ENCODE assay signal across 8 cellular contexts in genomic region chr3:170909129-170909903, GRCh38. TPM values are rescaled to one million over a fixed set of nuclear protein-coding genes. Genes with fewer than 3 reads are reported as not detected.
DNase-seq lines count a peak whose midpoint lies in the region; ATAC-seq, FAIRE-seq and TF ChIP-seq lines count a peak whose summit lies in the region.

No MANE protein-coding gene starts in this region.

- TF ChIP-seq CTCF in AG09309 (IDR thresholded peaks at IDR 0.05; ENCODE audit: control insufficient read depth, insufficient read depth, low read depth, low read length, missing control alignments) (no peak), bronchial epithelial cell (IDR thresholded peaks at IDR 0.05; ENCODE audit: insufficient read depth, low read length, severe bottlenecking) (no peak)

- H3K36me3 ChIP-seq in bronchial epithelial cell (ENCODE audit: control insufficient read depth, insufficient read depth, low read length) (no peaks in the 10 kb centered on the region), muscle layer of duodenum (ENCODE audit: control insufficient read depth in 1 of 2, insufficient read depth in 2 of 2, low read length in 2 of 2) (no peaks in the 10 kb centered on the region)

- ATAC-seq in HG02623 (IDR thresholded peaks at IDR 0.05; ENCODE audit: unreplicated experiment) (no peak), HG02642 (IDR thresholded peaks at IDR 0.05; ENCODE audit: poor library complexity, unreplicated experiment) (no peak)

- no peaks in the 10 kb centered on the region for H3K27me3 ChIP-seq in bronchial epithelial cell (ENCODE audit: control insufficient read depth, insufficient read depth, low read length)
- no peaks in the 10 kb centered on the region for H3K27me3 ChIP-seq in muscle layer of duodenum (ENCODE audit: low read depth, low read length)

- H3K4me3 ChIP-seq in AG09309 (ENCODE audit: control insufficient read depth, low read depth, low read length) (no peak overlapping the region), bronchial epithelial cell (ENCODE audit: low read depth, low read length) (no peak overlapping the region), muscle layer of duodenum (ENCODE audit: low read depth in 1 of 2, low read length in 2 of 2) (peak overlapping the region; percentile 67 to 82)

- peaks cover 4 to 14% of the 10 kb centered on the region in 2 donors for H3K9me3 ChIP-seq in muscle layer of duodenum (ENCODE audit: control insufficient read depth in 1 of 2, low read length in 2 of 2)

- peak overlapping the region; percentile 10 for H3K27ac ChIP-seq in muscle layer of duodenum (ENCODE audit: low read length)

- DNase-seq in AG09309 (ENCODE audit: low read depth) = peak; percentile 92
- DNase-seq in HTR-8/SVneo (ENCODE audit: insufficient read length, low spot score) = peak; percentile 78
- DNase-seq in bronchial epithelial cell (ENCODE audit: low read depth) = peak; percentile 99
- no peak for DNase-seq in NCI-H526 (lab: John Stamatoyannopoulos, UW)
- DNase-seq in NCI-H187 treated with DMSO at 0.1 percent for 48 hours (lab: John Stamatoyannopoulos, UW) = no peak

- peaks cover 0 to 8% of the 10 kb centered on the region in 2 donors for H3K4me1 ChIP-seq in muscle layer of duodenum (ENCODE audit: control insufficient read depth in 1 of 2, insufficient read depth in 2 of 2, low read length in 2 of 2)

- FAIRE-seq in HTR-8/SVneo (lab: Jason Lieb, UNC) (peak; percentile 33), bronchial epithelial cell (lab: Jason Lieb, UNC) (no peak)

RNA-seq across cellular contexts. Expression of gene EIF5A2, which starts 0.9 kb away (rescaled TPM):
- total RNA-seq in bronchial epithelial cell = 9.5 and 15.2 TPM in 2 replicates

RNA-seq across cellular contexts. Expression of gene RPL22L1, which starts 39.3 kb away (rescaled TPM):
- total RNA-seq in bronchial epithelial cell = 71.3 and 116 TPM in 2 replicates

Comparison
In these comparisons a context has a peak if more than half of its experiments do, and no peak if none do; other contexts are left out.
1. DNase-seq: peak in AG09309 (single experiment), HTR-8/SVneo (single experiment) and bronchial epithelial cell (single experiment); none in NCI-H526 (0 of 2) and NCI-H187 treated with DMSO at 0.1 percent for 48 hours (single experiment).
2. H3K4me3 ChIP-seq: peak in muscle layer of duodenum (2 of 2); none in AG09309 (single experiment) and bronchial epithelial cell (single experiment).